In the genomic region with DNA sequence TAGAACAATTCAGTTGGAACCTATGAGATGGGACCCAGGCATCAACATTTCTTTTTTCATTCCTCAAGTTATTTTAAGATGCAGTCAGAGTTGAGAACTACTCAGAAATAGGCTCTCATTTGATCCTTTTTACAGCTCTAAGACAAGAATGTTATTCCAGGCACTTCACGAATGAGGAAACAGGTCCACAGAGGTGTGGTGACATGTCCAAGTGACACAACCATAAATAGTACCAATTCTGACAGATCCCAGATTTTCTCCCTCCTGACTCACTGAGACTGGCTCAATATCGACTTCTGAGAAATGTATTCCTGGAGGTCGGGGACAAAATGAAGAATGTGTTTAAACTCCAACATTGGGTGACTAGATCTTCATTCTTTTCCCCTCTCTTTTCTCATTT, we compare ENCODE assay signal across 13 cellular contexts. TPM values are rescaled to one million over a fixed set of nuclear protein-coding genes. Genes with fewer than 3 reads are reported as not detected.
DNase-seq lines count a peak whose midpoint lies in the region; ATAC-seq and TF ChIP-seq lines count a peak whose summit lies in the region.
"Had no signal": no experiment of that assay in that cellular context is flagged by ENCODE, and none has a peak within 500 bp of the region (broad histone marks: within the 10 kb centered on the region; RNA-seq: fewer than 3 reads in every experiment).

No MANE protein-coding gene starts in this region.

- H3K4me1 ChIP-seq in left lung: peaks cover 0 to 12% of the 10 kb centered on the region in 2 donors
- H3K4me1 ChIP-seq in transverse colon: peaks cover 0 to 17% (median 4%) of the 10 kb centered on the region in 4 donors

- in situ Hi-C loops in transverse colon (cut with MboI; ENCODE audit: low pct_ligation_motif_present in 1 of 4, low pct_unique_long_range_greater_than_20kb in 1 of 4, low sequenced_read_pairs in 3 of 4): loop anchor here in 3 of 4 donors (5.0 to 25.0 kb wide), 5 partner anchors 78 to 702 kb away; partner anchors contain the start of gene GEMIN8 (in 1 of the 3)

- no peak overlapping the region for H3K4me3 Mint-ChIP-seq in chondrocyte (ENCODE audit: unreplicated experiment)

- H3K4me1 Mint-ChIP-seq in chondrocyte (ENCODE audit: low read depth): peaks cover 36% of the 10 kb centered on the region

- no peak for TF ChIP-seq EP300 in transverse colon (IDR thresholded peaks at IDR 0.05; ENCODE audit: low read depth)

- H3K9me3 ChIP-seq in left lung: no peaks in the 10 kb centered on the region
- no peaks in the 10 kb centered on the region for H3K9me3 ChIP-seq in transverse colon

- no peaks in the 10 kb centered on the region for H3K27me3 Mint-ChIP-seq in chondrocyte (ENCODE audit: low read depth)

- peaks cover 3% of the 10 kb centered on the region for H3K36me3 Mint-ChIP-seq in chondrocyte (ENCODE audit: low read depth)

- no peak for DNase-seq in Right ventricle myocardium superior
- DNase-seq in cardiac septum (ENCODE audit: low spot score): no peak
- no peak for DNase-seq in chondrocyte (ENCODE audit: low spot score)
- DNase-seq in left lung: no peak
- no peak for DNase-seq in transverse colon
- no peak for DNase-seq in NCI-H1694 (lab: John Stamatoyannopoulos, UW)
- DNase-seq in NCI-H2029 treated with DMSO at 0.1 percent for 48 hours (lab: John Stamatoyannopoulos, UW): no peak
- DNase-seq: EL, NCI-H1092, NCI-H748 treated with DMSO at 0.1 percent for 48 hours had no signal

- H3K36me3 ChIP-seq in left lung (no peaks in the 10 kb centered on the region), transverse colon (no peaks in the 10 kb centered on the region)

- peak overlapping the region; percentile 13 for H3K27ac Mint-ChIP-seq in chondrocyte (ENCODE audit: unreplicated experiment)

- peaks cover 3% of the 10 kb centered on the region for H3K9me3 Mint-ChIP-seq in chondrocyte (ENCODE audit: low read depth)

- peak; percentile 66 for ATAC-seq in Right ventricle myocardium superior (ENCODE audit: poor library complexity)
- ATAC-seq in left lung: peak; percentile 50
- ATAC-seq in GM18520 (IDR thresholded peaks at IDR 0.05; ENCODE audit: unreplicated experiment): no peak
- ATAC-seq: K562 had no signal

- H3K27ac ChIP-seq in left lung (no peak overlapping the region), transverse colon (peak overlapping the region in 3 of 4 donors; percentile 45 to 81 (median 74))

- 68 to 90% methylated on average over 2 to 3 of the region's 3 CpGs for WGBS in transverse colon (ENCODE audit: low coverage in 1 of 2), 2 donors

- intact Hi-C loops in Right ventricle myocardium superior (cut with DNase I): no loop called here
- intact Hi-C loops in cardiac septum (cut with DNase I): no loop called here
- intact Hi-C loops in left lung (cut with DNase I): no loop called here
- intact Hi-C loops in transverse colon (cut with DNase I; ENCODE audit: low total_unique reads): loop anchor here (10.0 kb wide), 1 partner anchor 71 kb away; the partner anchor contains the start of genes OFD1 and TRAPPC2

- TF ChIP-seq CTCF in chondrocyte (IDR thresholded peaks at IDR 0.05) (no peak), left lung (IDR thresholded peaks at IDR 0.05) (no peak), transverse colon (IDR thresholded peaks at IDR 0.05) (no peak)

- no peak for TF ChIP-seq POLR2A in transverse colon (IDR thresholded peaks at IDR 0.05)

- no peak overlapping the region for H3K4me3 ChIP-seq in left lung
- no peak overlapping the region for H3K4me3 ChIP-seq in transverse colon
- H3K4me3 ChIP-seq: BLaER1 treated with 17β-estradiol and CSF1 and Interleukin-3, amounts not matched to agents 10 nM and 100 nM; K562 had no signal

- H3K27me3 ChIP-seq in left lung (no peaks in the 10 kb centered on the region), transverse colon (no peaks in the 10 kb centered on the region)

RNA-seq across cellular contexts. Expression of gene TCEANC, which starts 11.1 kb away (rescaled TPM):
- total RNA-seq in Right ventricle myocardium superior (7.3 TPM), cardiac septum (6.4 TPM), chondrocyte (2.0 to 3.2 TPM (median 2.5 TPM) in 3 replicates), left lung (1 to 10 TPM; 3.1 to 3.5 TPM), transverse colon (1 to 10 TPM in 3 of 4 donors, under 1 TPM in 1; 0.20 to 9.1 (median 3.7) TPM)

RNA-seq across cellular contexts. Expression of gene RAB9A, which starts 24.9 kb away (rescaled TPM):
- total RNA-seq in Right ventricle myocardium superior: 22.6 TPM
- total RNA-seq in cardiac septum: 28.2 TPM
- total RNA-seq in chondrocyte: 18.8 to 31.3 TPM (median 29.2 TPM) in 3 replicates
- total RNA-seq in left lung: 10 to 100 TPM; 30.4 to 32.4 TPM
- 10 to 100 TPM in 2 of 4 donors, 1 to 10 TPM in 2; 4.8 to 34.7 (median 17.0) TPM for total RNA-seq in transverse colon

Comparison
In these comparisons a context has a peak if more than half of its experiments do, and no peak if none do; other contexts are left out.
1. H3K27ac ChIP-seq: peak in transverse colon (3 of 4); none in left lung (0 of 2).